In the genomic region with DNA sequence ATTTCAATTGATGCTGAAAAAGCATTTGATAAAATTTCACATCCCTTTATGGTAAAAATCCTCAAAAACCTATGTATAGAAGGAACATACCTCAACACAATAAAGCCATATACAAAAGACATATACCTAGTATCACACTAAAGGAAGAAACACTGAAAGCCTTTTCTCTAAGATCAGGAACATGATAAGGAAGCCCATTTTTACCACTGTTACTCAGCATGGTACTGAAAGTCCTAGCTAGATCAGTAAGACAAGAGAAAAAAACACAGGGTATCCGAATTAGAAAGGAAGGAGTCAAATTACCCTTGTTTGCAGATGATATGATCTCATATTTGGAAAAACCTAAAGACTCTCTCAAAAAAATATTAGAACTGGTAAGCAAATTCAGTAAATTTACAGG, we compare ENCODE assay signal across 25 cellular contexts.
"Had no signal": no experiment of that assay in that cellular context is flagged by ENCODE, and none has a peak within 500 bp of the region (broad histone marks: within the 10 kb centered on the region; RNA-seq: fewer than 3 reads in every experiment).

No MANE protein-coding gene starts in this region.

- H3K27ac ChIP-seq: epithelial cell of prostate, foreskin keratinocyte, gastroesophageal sphincter, heart left ventricle, hepatocyte, neutrophil, pancreas, right lobe of liver, suprapubic skin, transverse colon, upper lobe of right lung, uterus had no signal

- H3K79me2 ChIP-seq: hepatocyte had no signal

- DNase-seq: effector CD8-positive, alpha-beta T cell; endodermal cell; foreskin keratinocyte; heart left ventricle; kidney; mesenchymal stem cell; mucosa of descending colon; naive B cell; pancreas; right lobe of liver; small intestine; stimulated activated CD4-positive, alpha-beta T cell treated with anti-CD3 and anti-CD28 coated beads, Interleukin-15, amount 100 ng/mL, for 24 hours; stimulated activated CD4-positive, alpha-beta T cell treated with anti-CD3 and anti-CD28 coated beads, Interleukin-2, amount 100 ng/mL, for 48 hours; stimulated activated naive B cell treated with anti-CD40 and anti-IgM and Interleukin-4, amounts not matched to agents 10 μg/mL and 1 μg/mL and 100 μg/mL, for 72 hours; transverse colon; upper lobe of right lung; uterus had no signal

- H3K4me1 ChIP-seq: foreskin keratinocyte, gastroesophageal sphincter, pancreas, right lobe of liver, suprapubic skin, transverse colon, upper lobe of right lung, uterus had no signal

- H3K4me3 ChIP-seq: gastroesophageal sphincter, heart left ventricle, hepatocyte, mucosa of descending colon, pancreas, right lobe of liver, suprapubic skin, transverse colon, upper lobe of right lung, uterus had no signal

- H2AFZ ChIP-seq: hepatocyte had no signal

- ATAC-seq: esophagus mucosa; foreskin keratinocyte; gastroesophageal sphincter; heart left ventricle; left lobe of liver; mucosa of descending colon; natural killer cell treated with Interleukin-12 subunit alpha and Interleukin-12 subunit beta and Interleukin-15 and Interleukin-18, amount 100 ng/mL, for 72 hours; pancreas; right lobe of liver; stimulated activated naive B cell treated with anti-CD40 and anti-IgM and Interleukin-4, amounts not matched to agents 10 μg/mL and 1 μg/mL and 100 μg/mL, for 72 hours; upper lobe of right lung had no signal

- H3K9me3 ChIP-seq: mucosa of descending colon, neutrophil, pancreas, right lobe of liver, transverse colon, uterus had no signal

- H3K27me3 ChIP-seq: gastroesophageal sphincter, heart left ventricle, hepatocyte, neutrophil, pancreas, right lobe of liver, suprapubic skin, transverse colon, upper lobe of right lung, uterus had no signal

- FAIRE-seq: kidney, pancreas had no signal

- H3K4me2 ChIP-seq: hepatocyte had no signal

- H3K36me3 ChIP-seq: gastroesophageal sphincter, heart left ventricle, neutrophil, pancreas, right lobe of liver, suprapubic skin, transverse colon, upper lobe of right lung, uterus had no signal
